Comparison of ENCODE assay signal across 28 cellular contexts in the genomic region with DNA sequence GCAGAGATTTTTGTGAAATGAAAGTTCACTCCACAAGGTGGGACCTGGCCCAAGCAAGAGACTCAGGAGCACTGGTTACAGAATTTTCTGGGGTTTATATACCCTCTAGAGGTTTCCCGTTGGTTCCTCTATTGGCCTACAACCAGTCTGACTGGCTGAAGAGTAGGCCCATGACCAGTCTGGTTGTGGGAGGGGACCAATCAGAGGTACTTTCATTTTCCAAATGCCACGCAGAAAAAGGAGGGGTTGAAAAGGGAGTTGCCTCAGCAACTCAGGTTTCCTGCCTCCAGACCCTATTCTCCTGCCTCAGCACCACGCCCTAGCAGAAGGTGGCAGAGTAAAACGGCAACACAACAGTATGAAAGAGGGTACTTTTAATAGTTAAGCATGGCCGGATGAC.
"Had no signal": no experiment of that assay in that cellular context is flagged by ENCODE, and none has a peak within 500 bp of the region (broad histone marks: within the 10 kb centered on the region; RNA-seq: fewer than 3 reads in every experiment).

No MANE protein-coding gene starts in this region.

- H3K27me3 Mint-ChIP-seq: dendritic cell treated with granulocyte-macrophage colony-stimulating factor and Interleukin-4, amounts not matched to agents 40 ng/mL and 50 ng/mL, for 4 days; progenitor cell of endocrine pancreas had no signal

- H3K27me3 ChIP-seq: esophagus muscularis mucosa, heart right ventricle, left lung, right lobe of liver, transverse colon, upper lobe of right lung, uterus had no signal

- H2AFZ ChIP-seq: parathyroid adenoma had no signal

- H3K4me1 ChIP-seq: parathyroid adenoma, right lobe of liver, transverse colon, uterus had no signal

- DNase-seq: effector CD8-positive, alpha-beta T cell; endodermal cell; foreskin melanocyte; glutamatergic neuron; heart right ventricle; hippocampal formation; left cardiac atrium; left lung; mesenchymal stem cell; mucosa of descending colon; naive B cell; right lobe of liver; small intestine; stimulated activated CD4-positive, alpha-beta T cell treated with anti-CD3 and anti-CD28 coated beads, Interleukin-15, amount 100 ng/mL, for 24 hours; stimulated activated CD4-positive, alpha-beta T cell treated with anti-CD3 and anti-CD28 coated beads, Interleukin-2, amount 100 ng/mL, for 48 hours; stimulated activated naive B cell treated with anti-CD40 and anti-IgM and Interleukin-4, amounts not matched to agents 10 μg/mL and 1 μg/mL and 100 μg/mL, for 72 hours; transverse colon; upper lobe of right lung; uterus had no signal

- H3K4me3 ChIP-seq: esophagus muscularis mucosa, heart right ventricle, left lung, mucosa of descending colon, right lobe of liver, thoracic aorta, transverse colon, upper lobe of right lung, uterus had no signal

- H3K9ac ChIP-seq: parathyroid adenoma had no signal

- H3K27ac ChIP-seq: esophagus muscularis mucosa, heart right ventricle, left lung, parathyroid adenoma, right lobe of liver, thoracic aorta, transverse colon, upper lobe of right lung, uterus had no signal

- H3K27ac Mint-ChIP-seq: dendritic cell treated with granulocyte-macrophage colony-stimulating factor and Interleukin-4, amounts not matched to agents 40 ng/mL and 50 ng/mL, for 4 days; endodermal cell; mesothelial cell of epicardium; natural killer cell treated with Interleukin-12 subunit alpha and Interleukin-12 subunit beta and Interleukin-15 and Interleukin-18, amount 100 ng/mL, for 72 hours; progenitor cell of endocrine pancreas; stimulated activated naive B cell treated with anti-CD40 and anti-IgM and Interleukin-4, amounts not matched to agents 10 μg/mL and 1 μg/mL and 100 μg/mL, for 72 hours; stimulated activated naive CD8-positive, alpha-beta T cell treated with anti-CD3 and anti-CD28 coated beads, Interleukin-15, Interleukin-2, amounts not matched to agents 100 ng/mL and 50 ng/mL, for 24 hours had no signal

- H3K9me3 ChIP-seq: right lobe of liver, transverse colon, uterus had no signal

- H3K4me3 Mint-ChIP-seq: dendritic cell treated with granulocyte-macrophage colony-stimulating factor and Interleukin-4, amounts not matched to agents 40 ng/mL and 50 ng/mL, for 4 days; endodermal cell; mesothelial cell of epicardium; natural killer cell treated with Interleukin-12 subunit alpha and Interleukin-12 subunit beta and Interleukin-15 and Interleukin-18, amount 100 ng/mL, for 72 hours; neural crest cell; stimulated activated naive B cell treated with anti-CD40 and anti-IgM and Interleukin-4, amounts not matched to agents 10 μg/mL and 1 μg/mL and 100 μg/mL, for 72 hours; stimulated activated naive CD8-positive, alpha-beta T cell treated with anti-CD3 and anti-CD28 coated beads, Interleukin-15, Interleukin-2, amounts not matched to agents 100 ng/mL and 50 ng/mL, for 24 hours had no signal

- ATAC-seq: heart right ventricle; left cardiac atrium; left lung; mucosa of descending colon; natural killer cell treated with Interleukin-12 subunit alpha and Interleukin-12 subunit beta and Interleukin-15 and Interleukin-18, amount 100 ng/mL, for 72 hours; right lobe of liver; stimulated activated naive B cell treated with anti-CD40 and anti-IgM and Interleukin-4, amounts not matched to agents 10 μg/mL and 1 μg/mL and 100 μg/mL, for 72 hours; upper lobe of right lung had no signal

- H3K4me1 Mint-ChIP-seq: endodermal cell, naive B cell had no signal

- H3K36me3 Mint-ChIP-seq: natural killer cell treated with Interleukin-12 subunit alpha and Interleukin-12 subunit beta and Interleukin-15 and Interleukin-18, amount 100 ng/mL, for 72 hours had no signal

- H3K36me3 ChIP-seq: esophagus muscularis mucosa, heart right ventricle, left lung, right lobe of liver, thoracic aorta, transverse colon, upper lobe of right lung, uterus had no signal
